Comparison of ENCODE assay signal across 20 cellular contexts in genomic region chr1:225806249-225806648, GRCh38. TPM values are rescaled to one million over a fixed set of nuclear protein-coding genes. Genes with fewer than 3 reads are reported as not detected.
DNase-seq lines count a peak whose midpoint lies in the region; ATAC-seq, FAIRE-seq and TF ChIP-seq lines count a peak whose summit lies in the region.
"Had no signal": no experiment of that assay in that cellular context is flagged by ENCODE, and none has a peak within 500 bp of the region (broad histone marks: within the 10 kb centered on the region; RNA-seq: fewer than 3 reads in every experiment).

No MANE protein-coding gene starts in this region.

- H3K4me3 ChIP-seq in HEK293 (ENCODE audit: low read depth, low read length) = no peak overlapping the region
- no peak overlapping the region for H3K4me3 ChIP-seq in CD8-positive, alpha-beta T cell (ENCODE audit: low read depth, low read length)
- H3K4me3 ChIP-seq: A549; BLaER1 treated with 17β-estradiol and CSF1 and Interleukin-3, amounts not matched to agents 10 nM and 100 nM had no signal

- H3K9me3 Mint-ChIP-seq in stimulated activated memory B cell treated with anti-CD40 and anti-IgM and Interleukin-4, amounts not matched to agents 10 μg/mL and 1 μg/mL and 100 μg/mL, for 72 hours = no peaks in the 10 kb centered on the region
- H3K9me3 Mint-ChIP-seq in immature natural killer cell = no peaks in the 10 kb centered on the region
- no peaks in the 10 kb centered on the region for H3K9me3 Mint-ChIP-seq in CD8-positive, alpha-beta T cell
- H3K9me3 Mint-ChIP-seq: CD4-positive, alpha-beta T cell; CD8-positive, alpha-beta memory T cell had no signal

- no peak for TF ChIP-seq CTCF in HEK293 (tag by site-specific recombination; IDR thresholded peaks at IDR 0.05)
- no peak for TF ChIP-seq CTCF in CD8-positive, alpha-beta T cell (IDR thresholded peaks at IDR 0.05)

- peak; percentile 66 for FAIRE-seq in TTC549 (lab: Jason Lieb, UNC)
- FAIRE-seq: A549, G401.6, GM12891 had no signal

- no peaks in the 10 kb centered on the region for H3K27me3 ChIP-seq in CD8-positive, alpha-beta T cell (ENCODE audit: insufficient read depth, low read length)

- no peak overlapping the region for H3K27ac ChIP-seq in HEK293 (ENCODE audit: extremely low read depth, low read depth, low read length)
- no peak overlapping the region for H3K27ac ChIP-seq in CD8-positive, alpha-beta T cell (ENCODE audit: low read depth, low read length)
- H3K27ac ChIP-seq: 22Rv1; A549; BLaER1 treated with 17β-estradiol and CSF1 and Interleukin-3, amounts not matched to agents 10 nM and 100 nM; C4-2B had no signal

- peaks cover 15% of the 10 kb centered on the region for H3K4me1 Mint-ChIP-seq in stimulated activated memory B cell treated with anti-CD40 and anti-IgM and Interleukin-4, amounts not matched to agents 10 μg/mL and 1 μg/mL and 100 μg/mL, for 72 hours
- H3K4me1 Mint-ChIP-seq in immature natural killer cell = peaks cover 15 to 20% of the 10 kb centered on the region in 2 donors
- peaks cover 11% of the 10 kb centered on the region for H3K4me1 Mint-ChIP-seq in CD8-positive, alpha-beta T cell (ENCODE audit: low read depth)

- POLR2A ChIA-PET in HEK293 (lab: Yijun Ruan, JAX) = no interaction called here
- POLR2A ChIA-PET in CD8-positive, alpha-beta T cell (lab: Charles Lee) = no interaction called here

- H3K9me3 ChIP-seq in HEK293 (ENCODE audit: control insufficient read depth, insufficient read depth, low read depth, low read length) = no peaks in the 10 kb centered on the region
- H3K9me3 ChIP-seq in CD8-positive, alpha-beta T cell (ENCODE audit: low read length) = no peaks in the 10 kb centered on the region
- H3K9me3 ChIP-seq: A549; BLaER1 treated with 17β-estradiol and CSF1 and Interleukin-3, amounts not matched to agents 10 nM and 100 nM had no signal

- DNase-seq in immature natural killer cell = no peak
- DNase-seq in CD8-positive, alpha-beta T cell = no peak
- DNase-seq: AML-193; CD4-positive, alpha-beta T cell; CD8-positive, alpha-beta memory T cell; COR-L47; DMS 273 treated with DMSO at 0.1 percent for 48 hours; DMS153; DMS79 treated with DMSO at 0.1 percent for 48 hours; GF-D8 had no signal

- peaks cover 11% of the 10 kb centered on the region for H3K27me3 Mint-ChIP-seq in stimulated activated memory B cell treated with anti-CD40 and anti-IgM and Interleukin-4, amounts not matched to agents 10 μg/mL and 1 μg/mL and 100 μg/mL, for 72 hours
- H3K27me3 Mint-ChIP-seq in immature natural killer cell (ENCODE audit: low read depth in 3 of 3) = peaks cover 1 to 10% (median 6%) of the 10 kb centered on the region in 3 donors
- no peaks in the 10 kb centered on the region for H3K27me3 Mint-ChIP-seq in CD8-positive, alpha-beta T cell (ENCODE audit: low read depth)
- H3K27me3 Mint-ChIP-seq: CD4-positive, alpha-beta T cell had no signal

- H3K36me3 Mint-ChIP-seq in stimulated activated memory B cell treated with anti-CD40 and anti-IgM and Interleukin-4, amounts not matched to agents 10 μg/mL and 1 μg/mL and 100 μg/mL, for 72 hours = no peaks in the 10 kb centered on the region
- peaks cover 0 to 7% (median 0%) of the 10 kb centered on the region in 3 donors for H3K36me3 Mint-ChIP-seq in immature natural killer cell
- no peaks in the 10 kb centered on the region for H3K36me3 Mint-ChIP-seq in CD8-positive, alpha-beta T cell
- H3K36me3 Mint-ChIP-seq: CD8-positive, alpha-beta memory T cell had no signal

- CTCF ChIA-PET in HEK293 (lab: Yijun Ruan, JAX) = interaction anchor here (0.6 to 0.9 kb wide), 3 partner anchors 23 to 329 kb away, joined by 3 to 6 read pairs (median 3); no protein-coding TSS in a partner anchor
- CTCF ChIA-PET in CD8-positive, alpha-beta T cell (lab: Charles Lee) = no interaction called here

- H3K36me3 ChIP-seq in HEK293 (ENCODE audit: control insufficient read depth in 2 of 2, insufficient read depth in 1 of 2, low read length in 2 of 2) = no peaks in the 10 kb centered on the region; a peak in 1 of 3 replicates
- no peaks in the 10 kb centered on the region for H3K36me3 ChIP-seq in CD8-positive, alpha-beta T cell (ENCODE audit: insufficient read depth, low read length)

- H3K27ac Mint-ChIP-seq in stimulated activated memory B cell treated with anti-CD40 and anti-IgM and Interleukin-4, amounts not matched to agents 10 μg/mL and 1 μg/mL and 100 μg/mL, for 72 hours = peak overlapping the region; percentile 24
- no peak overlapping the region for H3K27ac Mint-ChIP-seq in immature natural killer cell
- H3K27ac Mint-ChIP-seq in CD8-positive, alpha-beta T cell = no peak overlapping the region
- H3K27ac Mint-ChIP-seq: B cell; CD4-positive, alpha-beta T cell; CD8-positive, alpha-beta memory T cell had no signal

- ATAC-seq in stimulated activated memory B cell treated with anti-CD40 and anti-IgM and Interleukin-4, amounts not matched to agents 10 μg/mL and 1 μg/mL and 100 μg/mL, for 72 hours = no peak
- ATAC-seq in CD8-positive, alpha-beta T cell = no peak
- ATAC-seq: A549 had no signal

- H3K4me3 Mint-ChIP-seq in stimulated activated memory B cell treated with anti-CD40 and anti-IgM and Interleukin-4, amounts not matched to agents 10 μg/mL and 1 μg/mL and 100 μg/mL, for 72 hours = no peak overlapping the region
- H3K4me3 Mint-ChIP-seq in immature natural killer cell = no peak overlapping the region
- no peak overlapping the region for H3K4me3 Mint-ChIP-seq in CD8-positive, alpha-beta T cell
- H3K4me3 Mint-ChIP-seq: B cell; CD4-positive, alpha-beta T cell; CD8-positive, alpha-beta memory T cell had no signal

- peaks cover 2% of the 10 kb centered on the region; the same call in 1 of the 2 replicates for H3K4me1 ChIP-seq in HEK293 (ENCODE audit: control insufficient read depth, insufficient read depth, low read length)
- peaks cover 5% of the 10 kb centered on the region for H3K4me1 ChIP-seq in CD8-positive, alpha-beta T cell (ENCODE audit: insufficient read depth, low read length)

- intact Hi-C loops in CD8-positive, alpha-beta T cell (cut with DNase I, micrococcal nuclease) = no loop called here

TF ChIP-seq in HEK293, 187 proteins besides CTCF, POLR2A, EP300 and RAD21:
- TF ChIP-seq ZNF544 (tag by site-specific recombination; IDR thresholded peaks at IDR 0.05) (no peak), ZSCAN4 (tag by site-specific recombination; IDR thresholded peaks at IDR 0.05) (peak; percentile 95), ZBTB21 (tag by site-specific recombination; IDR thresholded peaks at IDR 0.05) (no peak)
TF ChIP-seq in HEK293: peak in this region for 1.

RNA-seq across cellular contexts. Expression of gene EPHX1, which starts 3.7 kb away (rescaled TPM):
- 1 to 10 TPM in 2 of 3 donors, under 1 TPM in 1; 0.86 to 2.4 (median 1.5) TPM for polyA plus RNA-seq in immature natural killer cell
- under 1 TPM; 0.72 to 0.92 TPM for total RNA-seq in CD8-positive, alpha-beta T cell

RNA-seq across cellular contexts. Expression of gene SRP9, which starts 28.6 kb away (rescaled TPM):
- polyA plus RNA-seq in immature natural killer cell = 100 to 1,000 TPM; 300 to 594 (median 317) TPM
- 10 to 100 TPM; 55.2 to 57.7 TPM for total RNA-seq in CD8-positive, alpha-beta T cell
